In the genomic region with DNA sequence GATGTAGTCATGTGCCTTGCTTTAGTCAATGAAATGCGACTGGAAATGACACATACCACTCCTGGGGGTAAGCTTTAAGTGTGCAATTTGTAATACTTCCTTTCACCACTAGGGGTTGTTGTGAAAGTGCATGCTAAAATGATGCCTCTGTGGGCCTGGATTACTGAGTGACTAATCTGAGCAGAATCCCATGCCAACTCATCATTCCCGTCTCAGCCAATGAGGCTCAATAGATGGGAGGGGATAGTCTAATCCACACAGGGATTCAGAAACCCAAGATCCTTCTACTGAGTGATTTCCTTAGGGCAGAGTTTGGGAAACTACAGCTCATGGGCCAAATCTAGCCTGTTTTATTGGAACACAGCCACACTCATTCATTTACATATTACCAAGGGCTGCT, we compare ENCODE assay signal across 8 cellular contexts. TPM values are rescaled to one million over a fixed set of nuclear protein-coding genes. Genes with fewer than 3 reads are reported as not detected.
DNase-seq lines count a peak whose midpoint lies in the region; ATAC-seq and TF ChIP-seq lines count a peak whose summit lies in the region.

No MANE protein-coding gene starts in this region.

- TF ChIP-seq POLR2A in testis (IDR thresholded peaks at IDR 0.05) = no peak

- H3K4me1 ChIP-seq in PC-3 (ENCODE audit: insufficient read depth, low read length) (no peaks in the 10 kb centered on the region), testis (no peaks in the 10 kb centered on the region)

- intact Hi-C loops in PC-3 (cut with micrococcal nuclease) (no loop called here), testis (cut with DNase I; ENCODE audit: low total_unique reads) (no loop called here)

- no peaks in the 10 kb centered on the region for H4K20me1 ChIP-seq in PC-3 (ENCODE audit: low read length)

- no peak overlapping the region for H3K9ac ChIP-seq in PC-3 (ENCODE audit: low read length)

- H2AFZ ChIP-seq in PC-3 (ENCODE audit: low read length) = no peak overlapping the region

- no peaks in the 10 kb centered on the region for H3F3A ChIP-seq in PC-3 (ENCODE audit: low read length, unreplicated experiment)

- H3K4me2 ChIP-seq in PC-3 (ENCODE audit: low read length) = no peak overlapping the region

- no peaks in the 10 kb centered on the region for H3K9me2 ChIP-seq in PC-3 (replicated peaks; ENCODE audit: low read length)

- TF ChIP-seq CTCF in GM12864 (IDR thresholded peaks at IDR 0.05; ENCODE audit: low read depth, low read length, missing control alignments) (peak; percentile 71), PC-3 (conservative IDR thresholded peaks at IDR 0.05; ENCODE audit: low read depth, low read length) (peak; percentile 80), testis (IDR thresholded peaks at IDR 0.05) (peak in 2 of 3 experiments; percentile 36 to 80), omental fat pad (IDR thresholded peaks at IDR 0.05) (no peak)

- CTCF ChIA-PET in PC-3 (lab: Charles Lee) = interaction anchor here (0.5 to 0.6 kb wide), 2 partner anchors 199 to 848 kb away, joined by 4 to 8 read pairs; no protein-coding TSS in a partner anchor

- H3K27ac ChIP-seq in PC-3 (ENCODE audit: low read length) (no peak overlapping the region), testis (no peak overlapping the region)

- WGBS in testis, 2 donors = 75 to 81% methylated on average over 2 of the region's 2 CpGs

- ATAC-seq in HG02938 (IDR thresholded peaks at IDR 0.05; ENCODE audit: unreplicated experiment) (peak; percentile 79), PC-3 (peak; percentile 70), omental fat pad (ENCODE audit: low FRiP score) (no peak)

- H3K36me3 ChIP-seq in PC-3 (ENCODE audit: low read depth, low read length) (no peaks in the 10 kb centered on the region), testis (ENCODE audit: low read depth, missing control alignments) (no peaks in the 10 kb centered on the region)

- BruUV-seq in PC-3 (replicated peaks; lab: Mats Ljungman, UMichigan) = no TSS peak

- H3K79me2 ChIP-seq in PC-3 (ENCODE audit: low read length) = no peaks in the 10 kb centered on the region

- POLR2A ChIA-PET in PC-3 (lab: Charles Lee; ENCODE audit: unreplicated experiment) = interaction anchor here (0.6 kb wide), 1 partner anchor 60 kb away, joined by 3 read pairs; no protein-coding TSS in a partner anchor

- H3K4me3 ChIP-seq in GM12864 (ENCODE audit: low read depth, low read length) (no peak overlapping the region), PC-3 (ENCODE audit: low read length) (no peak overlapping the region), testis (no peak overlapping the region)

- H3K9me3 ChIP-seq in PC-3 (ENCODE audit: low read length) (no peaks in the 10 kb centered on the region), testis (no peaks in the 10 kb centered on the region)

- H3K27me3 ChIP-seq in PC-3 (ENCODE audit: low read length) = peaks cover 33% of the 10 kb centered on the region
- no peaks in the 10 kb centered on the region for H3K27me3 ChIP-seq in testis

- DNase-seq in 8988T (peak; percentile 72), GM12864 (ENCODE audit: low read depth) (peak; percentile 15), PC-3 (peak; percentile 79), fibroblast of peridontal ligament (ENCODE audit: extremely low read depth) (peak; percentile 14), testis (no peak), NCI-H774 (lab: John Stamatoyannopoulos, UW) (no peak), omental fat pad (ENCODE audit: low spot score) (no peak)

RNA-seq across cellular contexts. Expression of a gene that starts 54.0 kb away (rescaled TPM):
- total RNA-seq in PC-3 (2014; rRNA removed) (not detected in 2 replicates), testis (under 1 TPM; 0.37 to 0.39 TPM), omental fat pad (under 1 TPM in 1 of 4 donors, not detected in 3; 0.84 TPM)
- polyA plus RNA-seq in testis (ENCODE audit: insufficient read depth, low read depth, low replicate concordance) = 0.42 TPM

Comparison
In these comparisons a context has a peak if more than half of its experiments do, and no peak if none do; other contexts are left out.
1. DNase-seq: peak in 8988T (single experiment), GM12864 (single experiment), PC-3 (single experiment) and fibroblast of peridontal ligament (single experiment); none in testis (single experiment), NCI-H774 (single experiment) and omental fat pad (single experiment).
2. CTCF ChIP-seq: peak in GM12864 (single experiment), PC-3 (single experiment) and testis (2 of 3); none in omental fat pad (0 of 3).